21 cellular contexts compared by ENCODE assay signal in genomic region chr16:89639385-89639784, GRCh38. TPM values are rescaled to one million over a fixed set of nuclear protein-coding genes. Genes with fewer than 3 reads are reported as not detected.
DNase-seq lines count a peak whose midpoint lies in the region; ATAC-seq and TF ChIP-seq lines count a peak whose summit lies in the region.
"Had no signal": no experiment of that assay in that cellular context is flagged by ENCODE, and none has a peak within 500 bp of the region (broad histone marks: within the 10 kb centered on the region; RNA-seq: fewer than 3 reads in every experiment).

No MANE protein-coding gene starts in this region.

- peaks cover 15% of the 10 kb centered on the region for H3K4me1 Mint-ChIP-seq in stimulated activated naive CD8-positive, alpha-beta T cell treated with anti-CD3 and anti-CD28 coated beads, Interleukin-15, amount 100 ng/mL, for 72 hours
- peaks cover 16% of the 10 kb centered on the region for H3K4me1 Mint-ChIP-seq in endothelial cell (ENCODE audit: unreplicated experiment)

- TF ChIP-seq POLR2A in thyroid gland (IDR thresholded peaks at IDR 0.05) = no peak

- CTCF ChIA-PET in HEK293 (lab: Yijun Ruan, JAX) = interaction anchor here (1.0 to 1.5 kb wide), 2 partner anchors 22 to 74 kb away, joined by 3 read pairs; no protein-coding TSS in a partner anchor

- H3K27me3 ChIP-seq in upper lobe of right lung = no peaks in the 10 kb centered on the region
- H3K27me3 ChIP-seq in thyroid gland = no peaks in the 10 kb centered on the region

- no peaks in the 10 kb centered on the region for H3K4me1 ChIP-seq in HEK293 (ENCODE audit: control insufficient read depth, insufficient read depth, low read length)
- peaks cover 6% of the 10 kb centered on the region for H3K4me1 ChIP-seq in upper lobe of right lung
- peaks cover 0 to 10% of the 10 kb centered on the region in 2 donors for H3K4me1 ChIP-seq in thyroid gland

- H3K4me3 ChIP-seq in HEK293 (ENCODE audit: low read depth, low read length) (no peak overlapping the region), upper lobe of right lung (no peak overlapping the region), thyroid gland (replicated peaks in 1 of 3) (no peak overlapping the region)
- H3K4me3 ChIP-seq: GM12878, GM23338 had no signal

- H3K9me3 Mint-ChIP-seq in stimulated activated naive CD8-positive, alpha-beta T cell treated with anti-CD3 and anti-CD28 coated beads, Interleukin-15, amount 100 ng/mL, for 72 hours = no peaks in the 10 kb centered on the region
- no peaks in the 10 kb centered on the region for H3K9me3 Mint-ChIP-seq in endothelial cell (ENCODE audit: unreplicated experiment)
- H3K9me3 Mint-ChIP-seq: CD4-positive, alpha-beta T cell; CD8-positive, alpha-beta memory T cell; GM23338; H9; HFFc6 had no signal

- peaks cover 19% of the 10 kb centered on the region for H3K27me3 Mint-ChIP-seq in stimulated activated naive CD8-positive, alpha-beta T cell treated with anti-CD3 and anti-CD28 coated beads, Interleukin-15, amount 100 ng/mL, for 72 hours
- H3K27me3 Mint-ChIP-seq in endothelial cell (ENCODE audit: unreplicated experiment) = peaks cover 10% of the 10 kb centered on the region
- H3K27me3 Mint-ChIP-seq: CD4-positive, alpha-beta T cell had no signal

- intact Hi-C loops in upper lobe of right lung (cut with DNase I) (no loop called here), thyroid gland (cut with DNase I) (no loop called here)

- H3K27ac Mint-ChIP-seq in stimulated activated naive CD8-positive, alpha-beta T cell treated with anti-CD3 and anti-CD28 coated beads, Interleukin-15, amount 100 ng/mL, for 72 hours = peak overlapping the region in 1 of 2 donors; percentile 76
- H3K27ac Mint-ChIP-seq in endothelial cell (ENCODE audit: unreplicated experiment) = no peak overlapping the region
- H3K27ac Mint-ChIP-seq: CD14-positive monocyte; CD4-positive, alpha-beta T cell; GM23338; H9; HFFc6 had no signal

- peak; percentile 50 for ATAC-seq in stimulated activated naive CD8-positive, alpha-beta T cell treated with anti-CD3 and anti-CD28 coated beads, Interleukin-15, amount 100 ng/mL, for 72 hours
- ATAC-seq in stimulated activated naive CD8-positive, alpha-beta T cell treated with anti-CD3 and anti-CD28 coated beads, Interleukin-15, Interleukin-2, amounts not matched to agents 100 U/mL and 50 U/mL, for 24 hours = no peak
- peak; percentile 3 for ATAC-seq in upper lobe of right lung
- ATAC-seq: GM12878, GM23338, HCT116 had no signal

- POLR2A ChIA-PET in HEK293 (lab: Yijun Ruan, JAX) = no interaction called here

- no peaks in the 10 kb centered on the region for H3K9me3 ChIP-seq in HEK293 (ENCODE audit: control insufficient read depth, insufficient read depth, low read depth, low read length)
- H3K9me3 ChIP-seq in upper lobe of right lung = no peaks in the 10 kb centered on the region
- H3K9me3 ChIP-seq in thyroid gland = no peaks in the 10 kb centered on the region

- 60 to 61% methylated on average over 6 of the region's 6 CpGs for WGBS in thyroid gland, 2 donors

- no peak for DNase-seq in stimulated activated naive CD8-positive, alpha-beta T cell treated with anti-CD3 and anti-CD28 coated beads, Interleukin-15, amount 100 ng/mL, for 72 hours
- no peak for DNase-seq in stimulated activated naive CD8-positive, alpha-beta T cell treated with anti-CD3 and anti-CD28 coated beads, Interleukin-15, Interleukin-2, amounts not matched to agents 100 U/mL and 50 U/mL, for 24 hours
- no peak for DNase-seq in endothelial cell (ENCODE audit: low spot score)
- DNase-seq in upper lobe of right lung = no peak
- DNase-seq in thyroid gland = no peak
- DNase-seq in activated CD4-positive, alpha-beta T cell treated with anti-CD3 and anti-CD28 coated beads, Interleukin-2, amount 50 U/mL, for 1 hour = no peak
- no peak for DNase-seq in amygdala (lab: John Stamatoyannopoulos, UW)
- DNase-seq: CD4-positive, alpha-beta T cell; CD8-positive, alpha-beta memory T cell; DMS 273 treated with DMSO at 0.1 percent for 48 hours; DMS79; EL; GDM1; H9; HFFc6 had no signal

- TF ChIP-seq CTCF in HEK293 (tag by site-specific recombination; IDR thresholded peaks at IDR 0.05) (no peak), endothelial cell (IDR thresholded peaks at IDR 0.05; ENCODE audit: unreplicated experiment) (no peak), upper lobe of right lung (IDR thresholded peaks at IDR 0.05) (no peak), thyroid gland (IDR thresholded peaks at IDR 0.05) (no peak)

- H3K36me3 ChIP-seq in HEK293 (ENCODE audit: control insufficient read depth in 2 of 2, insufficient read depth in 1 of 2, low read length in 2 of 2) (no peaks in the 10 kb centered on the region; a peak in 1 of 3 replicates), upper lobe of right lung (no peaks in the 10 kb centered on the region), thyroid gland (no peaks in the 10 kb centered on the region)

- no peak overlapping the region for H3K4me3 Mint-ChIP-seq in stimulated activated naive CD8-positive, alpha-beta T cell treated with anti-CD3 and anti-CD28 coated beads, Interleukin-15, amount 100 ng/mL, for 72 hours
- peak overlapping the region; percentile 56 for H3K4me3 Mint-ChIP-seq in endothelial cell (ENCODE audit: unreplicated experiment)
- H3K4me3 Mint-ChIP-seq: CD14-positive monocyte; CD4-positive, alpha-beta T cell; CD8-positive, alpha-beta memory T cell; GM23338; H9; HFFc6 had no signal

- H3K36me3 Mint-ChIP-seq in endothelial cell (ENCODE audit: low read depth, unreplicated experiment) = peaks cover 7% of the 10 kb centered on the region

- no peak overlapping the region for H3K27ac ChIP-seq in HEK293 (ENCODE audit: extremely low read depth, low read depth, low read length)
- no peak overlapping the region for H3K27ac ChIP-seq in upper lobe of right lung
- no peak overlapping the region for H3K27ac ChIP-seq in thyroid gland

TF ChIP-seq in HEK293, 187 proteins besides CTCF, POLR2A, EP300 and RAD21:
- TF ChIP-seq ZNF311 (tag by site-specific recombination; IDR thresholded peaks at IDR 0.05; ENCODE audit: borderline replicate concordance) (no peak), PRDM2 (tag by site-specific recombination; IDR thresholded peaks at IDR 0.05; ENCODE audit: borderline replicate concordance) (no peak), ZNF629 (tag by site-specific recombination; IDR thresholded peaks at IDR 0.05) (no peak), KLF1 (tag by site-specific recombination; IDR thresholded peaks at IDR 0.05) (peak; percentile 82; the same call in 1 of the 2 replicates), OVOL3 (tag by site-specific recombination; IDR thresholded peaks at IDR 0.05) (no peak)

RNA-seq across cellular contexts. Expression of gene CHMP1A, which starts 18.1 kb away (rescaled TPM):
- 104 TPM for total RNA-seq in endothelial cell (ENCODE audit: unreplicated experiment)
- total RNA-seq in upper lobe of right lung = 74.0 TPM
- 10 to 100 TPM; 66.8 to 95.1 (median 76.0) TPM for total RNA-seq in thyroid gland

RNA-seq across cellular contexts. Expression of gene SPATA33, which starts 18.3 kb away (rescaled TPM):
- 13.8 TPM for total RNA-seq in endothelial cell (ENCODE audit: unreplicated experiment)
- total RNA-seq in upper lobe of right lung = 8.1 TPM
- total RNA-seq in thyroid gland = 1 to 10 TPM; 6.0 to 8.9 (median 7.5) TPM

RNA-seq across cellular contexts. Expression of gene DPEP1, which starts 25.9 kb away (rescaled TPM):
- total RNA-seq in endothelial cell (ENCODE audit: unreplicated experiment) (118 TPM), upper lobe of right lung (3.0 TPM), thyroid gland (1 to 10 TPM in 2 of 4 donors, under 1 TPM in 2; 0.29 to 5.0 (median 1.3) TPM)
- total RNA-seq: CD4-positive, alpha-beta T cell; CD8-positive, alpha-beta memory T cell; GM12878; H4; HFFc6 had no signal

RNA-seq across cellular contexts. Expression of gene CDK10, which starts 47.1 kb away (rescaled TPM):
- total RNA-seq in endothelial cell (ENCODE audit: unreplicated experiment) (83.2 TPM), upper lobe of right lung (81.5 TPM), thyroid gland (100 to 1,000 TPM in 1 of 4 donors, 10 to 100 TPM in 3; 88.7 to 109 (median 91.3) TPM)

Comparison
In these comparisons a context has a peak if more than half of its experiments do, and no peak if none do; other contexts are left out.
1. RNA of gene DPEP1, which starts 25.9 kb away (total RNA-seq): 118 TPM in endothelial cell (single experiment); 3.0 TPM in upper lobe of right lung (single experiment) and 0.29 to 5.0 TPM in thyroid gland; every median in the first group is over 10 times any median in the second.